Comparison of ENCODE assay signal across 23 cellular contexts in genomic region chr1:36657826-36658225, GRCh38.
"Had no signal": no experiment of that assay in that cellular context is flagged by ENCODE, and none has a peak within 500 bp of the region (broad histone marks: within the 10 kb centered on the region; RNA-seq: fewer than 3 reads in every experiment).

No MANE protein-coding gene starts in this region.

- ATAC-seq: activated T-cell treated with anti-CD3 and anti-CD28 coated beads, Interleukin-2, amount 50 U/mL, for 4 hours; activated T-helper 17 cell treated with anti-CD3 and anti-CD28 coated beads, Interleukin-2, amount 50 U/mL, for 72 hours; PC-3; T-cell had no signal

- H3K9me3 Mint-ChIP-seq: activated CD4-positive, alpha-beta memory T cell treated with anti-CD3 and anti-CD28 coated beads for 36 hours; activated CD4-positive, alpha-beta T cell treated with anti-CD3 and anti-CD28 coated beads, Interleukin-2, amount 10 ng/mL, durations not matched to agents 7 days and 5 days; activated naive CD8-positive, alpha-beta T cell treated with anti-CD3 and anti-CD28 coated beads, Interleukin-2, amount 10 ng/mL, durations not matched to agents 7 days and 5 days; activated T-cell treated with anti-CD3 and anti-CD28 coated beads, Interleukin-2, amount 50 U/mL, for 4 hours; activated T-helper 17 cell treated with anti-CD3 and anti-CD28 coated beads, Interleukin-2, amount 50 U/mL, for 72 hours; T-cell had no signal

- H3K27me3 ChIP-seq: adrenal gland had no signal

- H3K27ac ChIP-seq: adrenal gland, KMS-11 had no signal

- H3K27ac Mint-ChIP-seq: activated CD4-positive, alpha-beta memory T cell treated with anti-CD3 and anti-CD28 coated beads for 36 hours; activated CD4-positive, alpha-beta T cell treated with anti-CD3 and anti-CD28 coated beads, Interleukin-2, amount 10 ng/mL, durations not matched to agents 7 days and 5 days; activated naive CD8-positive, alpha-beta T cell treated with anti-CD3 and anti-CD28 coated beads, Interleukin-2, amount 10 ng/mL, durations not matched to agents 7 days and 5 days; activated T-helper 17 cell treated with anti-CD3 and anti-CD28 coated beads, Interleukin-2, amount 50 U/mL, for 72 hours; T-cell had no signal

- H3K36me3 ChIP-seq: adrenal gland, MG63 had no signal

- H3K36me3 Mint-ChIP-seq: activated CD4-positive, alpha-beta memory T cell treated with anti-CD3 and anti-CD28 coated beads for 36 hours; activated naive CD8-positive, alpha-beta T cell treated with anti-CD3 and anti-CD28 coated beads, Interleukin-2, amount 10 ng/mL, durations not matched to agents 7 days and 5 days; T-cell had no signal

- H3K4me1 ChIP-seq: adrenal gland had no signal

- H3K4me1 Mint-ChIP-seq: activated CD4-positive, alpha-beta T cell treated with anti-CD3 and anti-CD28 coated beads, Interleukin-2, amount 10 ng/mL, durations not matched to agents 7 days and 5 days; activated naive CD8-positive, alpha-beta T cell treated with anti-CD3 and anti-CD28 coated beads, Interleukin-2, amount 10 ng/mL, durations not matched to agents 7 days and 5 days; activated T-helper 17 cell treated with anti-CD3 and anti-CD28 coated beads, Interleukin-2, amount 50 U/mL, for 72 hours; T-cell had no signal

- H3K4me3 ChIP-seq: adrenal gland, MG63 had no signal

- H3K4me3 Mint-ChIP-seq: activated CD4-positive, alpha-beta memory T cell treated with anti-CD3 and anti-CD28 coated beads for 36 hours; activated CD4-positive, alpha-beta T cell treated with anti-CD3 and anti-CD28 coated beads, Interleukin-2, amount 10 ng/mL, durations not matched to agents 7 days and 5 days; activated naive CD8-positive, alpha-beta T cell treated with anti-CD3 and anti-CD28 coated beads, Interleukin-2, amount 10 ng/mL, durations not matched to agents 7 days and 5 days; activated T-cell treated with anti-CD3 and anti-CD28 coated beads, Interleukin-2, amount 50 U/mL, for 4 hours; activated T-helper 17 cell treated with anti-CD3 and anti-CD28 coated beads, Interleukin-2, amount 50 U/mL, for 72 hours; T-cell had no signal

- H3K9me3 ChIP-seq: adrenal gland, MG63 had no signal

- DNase-seq: activated CD4-positive, alpha-beta memory T cell treated with anti-CD3 and anti-CD28 coated beads for 36 hours; activated CD4-positive, alpha-beta T cell treated with anti-CD3 and anti-CD28 coated beads, Interleukin-2, amount 10 ng/mL, durations not matched to agents 7 days and 5 days; activated CD4-positive, CD25-positive, alpha-beta regulatory T cell; activated CD8-positive, alpha-beta memory T cell treated with anti-CD3 and anti-CD28 coated beads for 24 hours; activated gamma-delta T cell; activated naive CD4-positive, alpha-beta T cell treated with anti-CD3 and anti-CD28 coated beads, Interleukin-2, amount 50 U/mL, for 16 hours; activated naive CD8-positive, alpha-beta T cell treated with anti-CD3 and anti-CD28 coated beads, Interleukin-2, amount 10 ng/mL, durations not matched to agents 7 days and 5 days; activated T-cell treated with anti-CD3 and anti-CD28 coated beads, Interleukin-2, amount 50 U/mL, for 4 hours; adrenal gland; MG63; MV-4-11; NCI-H1092 treated with DMSO at 0.1 percent for 48 hours; NCI-H1417 treated with DMSO at 0.1 percent for 48 hours; NCI-H1694 treated with DMSO at 0.1 percent for 48 hours; NCI-H2029 treated with DMSO at 0.1 percent for 48 hours; NCI-H510A treated with DMSO at 0.1 percent for 48 hours; PC-3; SHP77 treated with DMSO at 0.1 percent for 48 hours; T-cell; T-helper 2 cell; T1000 had no signal
